ENCODE assay signal across 16 cellular contexts in the genomic region with DNA sequence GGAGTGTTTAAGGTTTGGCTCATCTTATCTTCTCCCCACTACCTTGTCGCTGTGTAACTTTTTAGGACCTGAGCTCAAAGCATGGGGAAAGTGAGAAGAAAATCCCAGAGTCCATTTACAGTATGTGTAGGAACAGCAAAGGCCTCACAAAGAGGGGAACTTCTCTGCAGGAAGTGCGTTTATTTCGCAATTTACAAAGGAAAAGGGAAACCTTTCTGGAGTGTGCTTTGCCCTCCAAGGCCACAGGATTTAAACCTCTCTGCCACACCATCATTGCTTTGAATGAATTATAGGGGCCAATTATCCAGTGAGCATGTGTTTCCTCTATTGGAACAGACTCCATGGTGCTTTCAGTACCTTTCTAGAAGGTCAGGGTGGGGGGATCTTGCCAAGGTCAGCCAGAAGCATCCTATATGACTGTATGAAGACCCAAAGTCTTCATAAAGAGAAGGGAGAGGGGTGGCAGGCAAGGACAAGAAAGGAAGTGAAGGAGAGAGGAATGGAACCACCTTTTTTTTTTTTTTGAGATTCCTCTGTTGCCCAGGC.
"Had no signal": no experiment of that assay in that cellular context is flagged by ENCODE, and none has a peak within 500 bp of the region (broad histone marks: within the 10 kb centered on the region; RNA-seq: fewer than 3 reads in every experiment).

No MANE protein-coding gene starts in this region.

- H3K4me1 ChIP-seq: ascending aorta, esophagus muscularis mucosa, thyroid gland had no signal

- H3K27ac ChIP-seq: ascending aorta, coronary artery, esophagus muscularis mucosa, heart right ventricle, thyroid gland, VCaP had no signal

- DNase-seq: activated CD4-positive, CD25-positive, alpha-beta regulatory T cell treated with anti-CD3 and anti-CD28 coated beads, Interleukin-2, amount 50 U/mL, for 72 hours; activated gamma-delta T cell; activated T-cell treated with anti-CD3 and anti-CD28 coated beads, Interleukin-2, amount 50 U/mL, for 72 hours; effector CD4-positive, alpha-beta T cell; heart right ventricle; left lung; midbrain; nucleus accumbens; stimulated activated CD4-positive, alpha-beta T cell treated with anti-CD3 and anti-CD28 coated beads, Interleukin-12 subunit alpha, Interleukin-12 subunit beta, amount 100 ng/mL, for 4 hours; stimulated activated CD4-positive, alpha-beta T cell treated with anti-CD3 and anti-CD28 coated beads, Interleukin-1b, Interleukin-23, amount 100 ng/mL, for 48 hours; stimulated activated naive CD4-positive, alpha-beta T cell treated with Interleukin-2 at 50 U/mL for 16 hours; thyroid gland had no signal

- ATAC-seq: activated T-cell treated with anti-CD3 and anti-CD28 coated beads, Interleukin-2, amount 50 U/mL, for 72 hours; heart right ventricle; left lung had no signal

- H3K9me3 ChIP-seq: ascending aorta, esophagus muscularis mucosa, heart right ventricle, left lung, thyroid gland had no signal

- H3K27me3 ChIP-seq: ascending aorta, esophagus muscularis mucosa, heart right ventricle, left lung, thyroid gland had no signal

- H3K36me3 ChIP-seq: ascending aorta, esophagus muscularis mucosa, heart right ventricle, left lung, thyroid gland had no signal

- H3K4me3 ChIP-seq: ascending aorta, coronary artery, esophagus muscularis mucosa, heart right ventricle, left lung, thyroid gland had no signal
